1 cellular context compared by ENCODE assay signal in genomic region chr6:26197736-26198625, GRCh38.
TF ChIP-seq lines count a peak whose summit lies in the region.

No MANE protein-coding gene starts in this region.

TF ChIP-seq in K562, 482 proteins besides CTCF, POLR2A, EP300 and RAD21 (continued from another document):
- TF ChIP-seq FOXA3 (CRISPR knock-in tag; conservative IDR thresholded peaks at IDR 0.05 in 1 of 2, IDR thresholded peaks at IDR 0.05 in 1 of 2) = peak in 1 of 2 experiments; percentile 54; a peak in 2 of 4 replicates
- TF ChIP-seq IRF2 (CRISPR knock-in tag; IDR thresholded peaks at IDR 0.05) = no peak
- no peak for TF ChIP-seq FOSL1 (tag; conservative IDR thresholded peaks at IDR 0.05)
- peak in 1 of 2 experiments; percentile 24 for TF ChIP-seq AFF1 (IDR thresholded peaks at IDR 0.05; ENCODE audit: low read depth in 1 of 2, partially characterized antibody in 2 of 2)
- TF ChIP-seq BRD9 (IDR thresholded peaks at IDR 0.05; ENCODE audit: low read depth, partially characterized antibody) = peak; percentile 33
- 0 out of 2 replicates have a peak, but pooled peaks have one; percentile 30 for TF ChIP-seq REST (CRISPR knock-in tag; IDR thresholded peaks at IDR 0.05; ENCODE audit: low read depth)
- TF ChIP-seq ZNF133 (CRISPR knock-in tag; IDR thresholded peaks at IDR 0.05) = no peak
- TF ChIP-seq SAP30 (IDR thresholded peaks at IDR 0.05; ENCODE audit: borderline replicate concordance, insufficient read depth, low read depth, low read length, poor library complexity, severe bottlenecking) = peak; percentile 53
- peak; percentile 19; the same call in 1 of the 2 replicates for TF ChIP-seq NFRKB (IDR thresholded peaks at IDR 0.05; ENCODE audit: low read depth)
- TF ChIP-seq CREB1 (IDR thresholded peaks at IDR 0.05) = peak; percentile 7; the same call in 1 of the 2 replicates
- no peak for TF ChIP-seq CREB1 (CRISPR knock-in tag; IDR thresholded peaks at IDR 0.05)
- peak; percentile 76; the same call in 1 of the 2 replicates for TF ChIP-seq THRAP3 (IDR thresholded peaks at IDR 0.05; ENCODE audit: borderline replicate concordance)
- TF ChIP-seq ZFPM2 (CRISPR knock-in tag; IDR thresholded peaks at IDR 0.05) = peak; percentile 93; the same call in 1 of the 2 replicates
- peak; percentile 6; the same call in 1 of the 2 replicates for TF ChIP-seq SUPT5H (IDR thresholded peaks at IDR 0.05)
- TF ChIP-seq TGIF2 (CRISPR knock-in tag; IDR thresholded peaks at IDR 0.05) = peak; percentile 71
- TF ChIP-seq TOE1 (IDR thresholded peaks at IDR 0.05; ENCODE audit: borderline replicate concordance) = no peak
- 0 out of 2 replicates have a peak, but pooled peaks have one; percentile 46 for TF ChIP-seq TOE1 (CRISPR knock-in tag; IDR thresholded peaks at IDR 0.05; ENCODE audit: borderline replicate concordance, low read depth)
